ENCODE assay signal across 31 cellular contexts in genomic region chr19:51539821-51540366, GRCh38. TPM values are rescaled to one million over a fixed set of nuclear protein-coding genes. Genes with fewer than 3 reads are reported as not detected.
"Had no signal": no experiment of that assay in that cellular context is flagged by ENCODE, and none has a peak within 500 bp of the region (broad histone marks: within the 10 kb centered on the region; RNA-seq: fewer than 3 reads in every experiment).

No MANE protein-coding gene starts in this region.

- H3K4me3 ChIP-seq: stomach, suprapubic skin, testis, thoracic aorta, thyroid gland, tibial artery, tibial nerve, transverse colon, upper lobe of left lung, upper lobe of right lung, uterus, vagina had no signal

- H3K27me3 ChIP-seq: testis, thyroid gland, tibial nerve, upper lobe of left lung, uterus, vagina had no signal

- FAIRE-seq: urothelium cell line had no signal

- H3K9me3 Mint-ChIP-seq: stimulated activated effector memory CD8-positive, alpha-beta T cell treated with anti-CD3 and anti-CD28 coated beads, Interleukin-12 subunit alpha, Interleukin-12 subunit beta, amount 100 ng/mL, for 72 hours; stimulated activated memory B cell treated with anti-CD40 and anti-IgM and Interleukin-4, amounts not matched to agents 10 μg/mL and 1 μg/mL and 100 μg/mL, for 72 hours had no signal

- H3K27ac ChIP-seq: stomach, suprapubic skin, testis, thoracic aorta, thyroid gland, tibial artery, tibial nerve, transverse colon, upper lobe of left lung, upper lobe of right lung, uterus, vagina had no signal

- ATAC-seq: stimulated activated effector memory CD8-positive, alpha-beta T cell treated with anti-CD3 and anti-CD28 coated beads, Interleukin-12 subunit alpha, Interleukin-12 subunit beta, amount 100 ng/mL, for 72 hours; stimulated activated memory B cell treated with anti-CD40 and anti-IgM and Interleukin-4, amounts not matched to agents 10 μg/mL and 1 μg/mL and 100 μg/mL, for 72 hours; stimulated activated naive B cell treated with anti-CD40 and anti-IgM and Interleukin-4, amounts not matched to agents 10 μg/mL and 1 μg/mL and 100 μg/mL, for 72 hours; stimulated activated naive CD8-positive, alpha-beta T cell treated with anti-CD3 and anti-CD28 coated beads, Interleukin-15, amount 100 ng/mL, for 72 hours; stimulated activated naive CD8-positive, alpha-beta T cell treated with anti-CD3 and anti-CD28 coated beads, Interleukin-15, Interleukin-2, amounts not matched to agents 100 U/mL and 50 U/mL, for 24 hours; upper lobe of right lung had no signal

- DNase-seq: stimulated activated CD4-positive, alpha-beta T cell treated with anti-CD3 and anti-CD28 coated beads, Interleukin-2, amount 100 ng/mL, for 48 hours; stimulated activated CD4-positive, alpha-beta T cell treated with anti-CD3 and anti-CD28 coated beads, Interleukin-4, amount 100 ng/mL, for 1 hour; stimulated activated CD4-positive, alpha-beta T cell treated with anti-CD3 and anti-CD28 coated beads, Interleukin-4, amount 100 ng/mL, for 24 hours; stimulated activated CD4-positive, alpha-beta T cell treated with anti-CD3 and anti-CD28 coated beads, Interleukin-4, amount 100 ng/mL, for 4 hours; stimulated activated CD8-positive, alpha-beta memory T cell treated with anti-CD3 and anti-CD28 coated beads, Interleukin-4, amount 100 ng/mL, for 48 hours; stimulated activated naive B cell treated with anti-CD40 and anti-IgM and Interleukin-4, amounts not matched to agents 10 μg/mL and 1 μg/mL and 100 μg/mL, for 72 hours; stimulated activated naive CD4-positive, alpha-beta T cell; stimulated activated naive CD4-positive, alpha-beta T cell treated with Interleukin-2 at 50 U/mL for 16 hours; stimulated activated naive CD8-positive, alpha-beta T cell treated with anti-CD3 and anti-CD28 coated beads, Interleukin-15, amount 100 ng/mL, for 72 hours; stimulated activated naive CD8-positive, alpha-beta T cell treated with anti-CD3 and anti-CD28 coated beads, Interleukin-15, Interleukin-2, amounts not matched to agents 100 U/mL and 50 U/mL, for 24 hours; stomach; substantia nigra; testis; thyroid gland; tibial artery; transverse colon; trophoblast cell; upper lobe of left lung; upper lobe of right lung; uterus had no signal

- H3K36me3 ChIP-seq: stomach, suprapubic skin, thoracic aorta, thyroid gland, tibial artery, tibial nerve, transverse colon, upper lobe of left lung, upper lobe of right lung, uterus, vagina had no signal

- H3K4me1 Mint-ChIP-seq: stimulated activated effector memory CD8-positive, alpha-beta T cell treated with anti-CD3 and anti-CD28 coated beads, Interleukin-12 subunit alpha, Interleukin-12 subunit beta, amount 100 ng/mL, for 72 hours; stimulated activated naive CD8-positive, alpha-beta T cell treated with anti-CD3 and anti-CD28 coated beads, Interleukin-15, amount 100 ng/mL, for 72 hours had no signal

- H3K9me3 ChIP-seq: suprapubic skin, testis, thoracic aorta, thyroid gland, tibial artery, transverse colon, upper lobe of left lung, upper lobe of right lung, uterus, vagina had no signal

- H3K4me3 Mint-ChIP-seq: stimulated activated effector memory CD8-positive, alpha-beta T cell treated with anti-CD3 and anti-CD28 coated beads, Interleukin-12 subunit alpha, Interleukin-12 subunit beta, amount 100 ng/mL, for 72 hours; stimulated activated memory B cell treated with anti-CD40 and anti-IgM and Interleukin-4, amounts not matched to agents 10 μg/mL and 1 μg/mL and 100 μg/mL, for 72 hours; stimulated activated naive B cell treated with anti-CD40 and anti-IgM and Interleukin-4, amounts not matched to agents 10 μg/mL and 1 μg/mL and 100 μg/mL, for 72 hours; stimulated activated naive CD8-positive, alpha-beta T cell treated with anti-CD3 and anti-CD28 coated beads, Interleukin-15, amount 100 ng/mL, for 72 hours; stimulated activated naive CD8-positive, alpha-beta T cell treated with anti-CD3 and anti-CD28 coated beads, Interleukin-15, Interleukin-2, amounts not matched to agents 100 ng/mL and 50 ng/mL, for 24 hours; type B pancreatic cell had no signal

- H3K4me1 ChIP-seq: stomach, suprapubic skin, testis, thyroid gland, tibial artery, tibial nerve, transverse colon, upper lobe of left lung, upper lobe of right lung, uterus, vagina had no signal

- H3K27ac Mint-ChIP-seq: stimulated activated effector memory CD8-positive, alpha-beta T cell treated with anti-CD3 and anti-CD28 coated beads, Interleukin-12 subunit alpha, Interleukin-12 subunit beta, amount 100 ng/mL, for 72 hours; stimulated activated memory B cell treated with anti-CD40 and anti-IgM and Interleukin-4, amounts not matched to agents 10 μg/mL and 1 μg/mL and 100 μg/mL, for 72 hours; stimulated activated naive B cell treated with anti-CD40 and anti-IgM and Interleukin-4, amounts not matched to agents 10 μg/mL and 1 μg/mL and 100 μg/mL, for 72 hours; stimulated activated naive CD8-positive, alpha-beta T cell treated with anti-CD3 and anti-CD28 coated beads, Interleukin-15, amount 100 ng/mL, for 72 hours; stimulated activated naive CD8-positive, alpha-beta T cell treated with anti-CD3 and anti-CD28 coated beads, Interleukin-15, Interleukin-2, amounts not matched to agents 100 ng/mL and 50 ng/mL, for 24 hours; type B pancreatic cell had no signal

- H3K27me3 Mint-ChIP-seq: stimulated activated memory B cell treated with anti-CD40 and anti-IgM and Interleukin-4, amounts not matched to agents 10 μg/mL and 1 μg/mL and 100 μg/mL, for 72 hours had no signal

- H3K36me3 Mint-ChIP-seq: stimulated activated effector memory CD8-positive, alpha-beta T cell treated with anti-CD3 and anti-CD28 coated beads, Interleukin-12 subunit alpha, Interleukin-12 subunit beta, amount 100 ng/mL, for 72 hours; stimulated activated memory B cell treated with anti-CD40 and anti-IgM and Interleukin-4, amounts not matched to agents 10 μg/mL and 1 μg/mL and 100 μg/mL, for 72 hours; type B pancreatic cell had no signal

RNA-seq across cellular contexts. Expression of gene SIGLEC6, which starts 8.4 kb away (rescaled TPM):
- total RNA-seq: temporal lobe, thyroid gland had no signal

RNA-seq across cellular contexts. Expression of gene SIGLEC12, which starts 38.3 kb away (rescaled TPM):
- total RNA-seq: subcutaneous adipose tissue, suprapubic skin, temporal lobe, testis, vagina had no signal
